ENCODE assay signal across 9 cellular contexts in the genomic region with DNA sequence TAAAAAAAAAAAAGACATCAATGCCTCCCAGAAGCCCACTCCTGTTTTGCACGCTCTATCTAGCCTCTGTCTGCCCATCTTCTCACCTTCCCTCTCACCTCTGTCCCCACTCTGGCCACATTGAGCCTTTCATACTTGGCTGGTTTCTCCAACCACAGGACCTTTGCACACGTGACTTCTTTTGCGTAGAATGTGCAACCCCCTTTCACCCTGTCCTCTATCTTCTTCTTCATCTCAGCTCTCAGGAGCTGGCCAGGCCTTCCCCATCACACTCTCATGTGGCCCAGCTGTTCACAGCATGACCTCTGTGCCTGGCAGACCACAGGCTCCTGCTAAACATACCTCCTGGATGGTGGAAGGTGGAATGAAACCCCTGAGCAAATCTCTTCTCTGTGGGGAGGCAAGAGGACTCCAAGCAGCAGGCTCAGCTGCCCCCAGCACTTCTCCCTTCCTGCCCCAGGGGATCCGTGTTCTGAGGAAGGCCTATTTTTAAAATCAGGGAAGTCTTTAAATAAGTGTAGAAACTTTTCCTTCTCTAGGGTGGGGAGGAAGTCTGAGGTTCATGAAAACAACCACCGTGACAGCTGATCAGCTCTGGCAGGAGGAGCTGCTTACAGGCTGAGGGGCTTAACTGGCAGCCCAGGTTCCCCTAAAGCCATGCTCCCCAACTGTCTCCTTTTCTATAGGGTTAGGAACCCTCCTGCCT. TPM values are rescaled to one million over a fixed set of nuclear protein-coding genes. Genes with fewer than 3 reads are reported as not detected.
DNase-seq lines count a peak whose midpoint lies in the region; ATAC-seq, FAIRE-seq and TF ChIP-seq lines count a peak whose summit lies in the region.
"Had no signal": no experiment of that assay in that cellular context is flagged by ENCODE, and none has a peak within 500 bp of the region (broad histone marks: within the 10 kb centered on the region; RNA-seq: fewer than 3 reads in every experiment).

No MANE protein-coding gene starts in this region.

- H3K27me3 ChIP-seq in DND-41 (ENCODE audit: insufficient read depth, low read length, poor library complexity) (no peaks in the 10 kb centered on the region), upper lobe of right lung (no peaks in the 10 kb centered on the region)

- ATAC-seq in DND-41 (ENCODE audit: insufficient read depth, low read depth) (peak; percentile 66; the same call in 2 of the 3 replicates), GM19463 (IDR thresholded peaks at IDR 0.05; ENCODE audit: unreplicated experiment) (peak; percentile 83), HG03442 (IDR thresholded peaks at IDR 0.05; ENCODE audit: unreplicated experiment) (peak; percentile 78), upper lobe of right lung (peak; percentile 80)

- in situ Hi-C loops in astrocyte of the spinal cord (cut with HindIII; ENCODE audit: low sequenced_read_pairs), result no loop called here

- no peak overlapping the region for H3K27ac ChIP-seq in DND-41 (ENCODE audit: low read length)
- H3K27ac ChIP-seq in upper lobe of right lung, result no peak overlapping the region
- H3K27ac ChIP-seq: parathyroid adenoma had no signal

- H3K4me2 ChIP-seq in DND-41 (ENCODE audit: insufficient read depth, low read length), result no peak overlapping the region

- H3K9me3 ChIP-seq in DND-41 (ENCODE audit: insufficient read depth, low read length, severe bottlenecking) (peaks cover 5% of the 10 kb centered on the region), upper lobe of right lung (no peaks in the 10 kb centered on the region)

- H3K4me1 ChIP-seq in DND-41 (ENCODE audit: insufficient read depth, low read length) (peaks cover 4% of the 10 kb centered on the region; the same call in 1 of the 2 replicates), upper lobe of right lung (peaks cover 4% of the 10 kb centered on the region)
- H3K4me1 ChIP-seq: parathyroid adenoma had no signal

- no peaks in the 10 kb centered on the region for H4K20me1 ChIP-seq in DND-41 (ENCODE audit: insufficient read depth, low read length)

- TF ChIP-seq CTCF in DND-41 (IDR thresholded peaks at IDR 0.05; ENCODE audit: borderline replicate concordance, extremely low read depth, low read length, poor library complexity, severe bottlenecking) (no peak), astrocyte of the spinal cord (IDR thresholded peaks at IDR 0.05; ENCODE audit: low read depth, low read length) (no peak), upper lobe of right lung (IDR thresholded peaks at IDR 0.05) (no peak)

- no peak overlapping the region for H3K9ac ChIP-seq in DND-41 (ENCODE audit: low read depth, low read length)
- H3K9ac ChIP-seq: parathyroid adenoma had no signal

- no peak for FAIRE-seq in H54 (lab: Jason Lieb, UNC)

- no peak for TF ChIP-seq POLR2A in H54 (IDR thresholded peaks at IDR 0.05; ENCODE audit: low read depth, low read length)

- intact Hi-C loops in upper lobe of right lung (cut with DNase I), result no loop called here

- no peaks in the 10 kb centered on the region; the same call in 1 of the 2 replicates for H3K36me3 ChIP-seq in DND-41 (ENCODE audit: insufficient read depth, low read length)
- no peaks in the 10 kb centered on the region for H3K36me3 ChIP-seq in upper lobe of right lung

- H3K79me2 ChIP-seq in DND-41 (ENCODE audit: insufficient read depth, low read length), result no peaks in the 10 kb centered on the region
- H3K79me2 ChIP-seq: parathyroid adenoma had no signal

- DNase-seq in DND-41 (peak; percentile 14), astrocyte of the spinal cord (ENCODE audit: low read depth, low spot score) (peak; percentile 40), upper lobe of right lung (no peak), RKO (ENCODE audit: low spot score) (no peak), H54 (ENCODE audit: insufficient read length, low spot score) (no peak), epidermal melanocyte (ENCODE audit: insufficient read length, low spot score) (no peak)

- H3K4me3 ChIP-seq in DND-41 (ENCODE audit: low read depth in 1 of 2, low read length in 2 of 2), result no peak overlapping the region
- H3K4me3 ChIP-seq in astrocyte of the spinal cord (ENCODE audit: low read depth, low read length), result no peak overlapping the region
- H3K4me3 ChIP-seq in upper lobe of right lung, result no peak overlapping the region

- no peak overlapping the region for H2AFZ ChIP-seq in DND-41 (ENCODE audit: low read depth, low read length)
- H2AFZ ChIP-seq: parathyroid adenoma had no signal

RNA-seq across cellular contexts. Expression of gene HVCN1, which starts 11.6 kb away (rescaled TPM):
- 21.3 TPM for total RNA-seq in upper lobe of right lung

Comparison
In these comparisons a context has a peak if more than half of its experiments do, and no peak if none do; other contexts are left out.
1. DNase-seq: peak in DND-41 (single experiment) and astrocyte of the spinal cord (single experiment); none in upper lobe of right lung (single experiment), RKO (single experiment), H54 (single experiment) and epidermal melanocyte (single experiment).
2. Peak in every context shown above with its lines, with median percentiles within 50 percentile points of each other: ATAC-seq.